ENCODE assay signal across 9 cellular contexts in the genomic region with DNA sequence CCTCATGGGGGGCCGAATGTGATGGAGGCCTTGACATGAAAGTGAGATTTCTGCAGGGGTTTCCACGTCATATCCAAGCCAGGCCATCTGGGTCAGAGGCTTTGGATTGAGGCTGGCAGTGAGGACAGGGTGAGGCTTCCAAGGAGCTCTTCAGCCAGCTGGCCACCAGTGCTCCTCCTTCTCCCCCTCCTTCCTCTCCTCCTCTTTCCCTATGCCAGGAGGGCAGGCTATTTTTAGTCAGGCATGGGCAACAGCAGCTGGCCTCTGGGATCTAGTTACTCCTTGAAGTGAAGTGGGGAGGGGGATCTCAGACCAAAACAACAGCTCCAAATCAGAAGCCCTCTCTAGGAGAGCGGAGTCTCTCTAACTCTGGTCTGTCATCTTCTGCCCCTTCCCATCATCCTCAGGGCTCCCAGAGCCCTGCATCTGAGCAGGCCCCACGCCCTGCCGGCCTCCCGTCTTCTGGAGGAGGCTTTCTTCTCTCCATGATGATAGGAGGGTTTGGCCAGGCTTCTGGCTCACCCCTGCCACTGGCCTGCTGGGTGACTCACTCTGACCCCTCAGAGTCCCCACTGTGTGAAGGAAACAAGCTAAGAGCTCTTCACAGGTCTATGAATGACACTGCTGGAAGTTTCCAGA.
DNase-seq lines count a peak whose midpoint lies in the region; TF ChIP-seq lines count a peak whose summit lies in the region.
"Had no signal": no experiment of that assay in that cellular context is flagged by ENCODE, and none has a peak within 500 bp of the region (broad histone marks: within the 10 kb centered on the region; RNA-seq: fewer than 3 reads in every experiment).

No MANE protein-coding gene starts in this region.

- H3K27ac ChIP-seq in RWPE1 (peak overlapping the region; percentile 2), parathyroid adenoma (peak overlapping the region; percentile 13)

- no peak overlapping the region for H3K9ac ChIP-seq in parathyroid adenoma

- no peak for TF ChIP-seq CTCF in RWPE1 (conservative IDR thresholded peaks at IDR 0.05; ENCODE audit: low read depth)
- TF ChIP-seq CTCF in parathyroid adenoma (IDR thresholded peaks at IDR 0.05) = no peak

- H3K27me3 ChIP-seq in parathyroid adenoma (ENCODE audit: control insufficient read depth, insufficient read depth, low read length) = no peaks in the 10 kb centered on the region

- CTCF ChIA-PET in RWPE1 (lab: Yijun Ruan, JAX) = interaction anchor here (0.5 to 0.6 kb wide), 3 partner anchors 142 to 326 kb away, joined by 3 to 4 read pairs (median 3); no protein-coding TSS in a partner anchor

- H3K4me1 ChIP-seq in parathyroid adenoma = peaks cover 13% of the 10 kb centered on the region

- no peaks in the 10 kb centered on the region for H3K9me3 ChIP-seq in parathyroid adenoma (ENCODE audit: control insufficient read depth, low read length)

- no peaks in the 10 kb centered on the region for H3K36me3 ChIP-seq in parathyroid adenoma (ENCODE audit: control insufficient read depth, insufficient read depth, low read length)

- peak; percentile 75 for DNase-seq in DMS 273 treated with DMSO at 0.1 percent for 48 hours (lab: John Stamatoyannopoulos, UW)
- no peak for DNase-seq in RWPE1 (ENCODE audit: low spot score)
- peak; percentile 53 for DNase-seq in fibroblast of peridontal ligament (ENCODE audit: extremely low read depth)
- no peak for DNase-seq in cerebellar cortex (ENCODE audit: low spot score)
- no peak for DNase-seq in stimulated activated CD4-positive, alpha-beta T cell treated with anti-CD3 and anti-CD28 coated beads, Interleukin-12 subunit alpha, Interleukin-12 subunit beta, amount 100 ng/mL, for 4 hours
- DNase-seq in DMS153 (lab: John Stamatoyannopoulos, UW) = no peak
- DNase-seq in NCI-H2081 treated with DMSO at 0.1 percent for 48 hours (lab: John Stamatoyannopoulos, UW) = no peak
- DNase-seq: NCI-H146 had no signal

- H2AFZ ChIP-seq in parathyroid adenoma = peak overlapping the region; percentile 9

- H3K4me3 ChIP-seq in parathyroid adenoma (ENCODE audit: low read depth, low read length) = no peak overlapping the region

- no peak overlapping the region for H3K4me2 ChIP-seq in parathyroid adenoma (ENCODE audit: low read length)

- H3K79me2 ChIP-seq in parathyroid adenoma = no peaks in the 10 kb centered on the region

- POLR2A ChIA-PET in RWPE1 (lab: Yijun Ruan, JAX; ENCODE audit: low non-redundant PET) = interaction anchor here (0.7 kb wide), 1 partner anchor 22 kb away, joined by 3 read pairs; no protein-coding TSS in a partner anchor

Comparison
In these comparisons a context has a peak if more than half of its experiments do, and no peak if none do; other contexts are left out.
1. DNase-seq: peak in DMS 273 treated with DMSO at 0.1 percent for 48 hours (single experiment) and fibroblast of peridontal ligament (single experiment); none in RWPE1 (single experiment), cerebellar cortex (single experiment), stimulated activated CD4-positive, alpha-beta T cell treated with anti-CD3 and anti-CD28 coated beads, Interleukin-12 subunit alpha, Interleukin-12 subunit beta, amount 100 ng/mL, for 4 hours (single experiment), DMS153 (single experiment) and NCI-H2081 treated with DMSO at 0.1 percent for 48 hours (single experiment).